Comparison of ENCODE assay signal across 24 cellular contexts in genomic region chr14:55508676-55509075, GRCh38.
"Had no signal": no experiment of that assay in that cellular context is flagged by ENCODE, and none has a peak within 500 bp of the region (broad histone marks: within the 10 kb centered on the region; RNA-seq: fewer than 3 reads in every experiment).

No MANE protein-coding gene starts in this region.

- H3K36me3 ChIP-seq: esophagus muscularis mucosa, gastrocnemius medialis, ovary, sigmoid colon, spleen, suprapubic skin, transverse colon, vagina had no signal

- H3K9me3 ChIP-seq: esophagus muscularis mucosa, gastrocnemius medialis, ovary, psoas muscle, sigmoid colon, suprapubic skin, transverse colon, vagina had no signal

- H3K9me3 Mint-ChIP-seq: natural killer cell had no signal

- FAIRE-seq: kidney had no signal

- H3K4me3 ChIP-seq: dorsolateral prefrontal cortex, esophagus muscularis mucosa, gastrocnemius medialis, lung, ovary, psoas muscle, sigmoid colon, spleen, suprapubic skin, transverse colon, vagina had no signal

- H3K4me3 Mint-ChIP-seq: memory B cell; natural killer cell; stimulated activated memory B cell treated with anti-CD40 and anti-IgM and Interleukin-4, amounts not matched to agents 10 μg/mL and 1 μg/mL and 100 μg/mL, for 72 hours; stimulated activated naive CD8-positive, alpha-beta T cell treated with anti-CD3 and anti-CD28 coated beads, Interleukin-15, Interleukin-2, amounts not matched to agents 100 ng/mL and 50 ng/mL, for 24 hours had no signal

- ATAC-seq: gastrocnemius medialis; left lobe of liver; natural killer cell; psoas muscle; right cardiac atrium; stimulated activated memory B cell treated with anti-CD40 and anti-IgM and Interleukin-4, amounts not matched to agents 10 μg/mL and 1 μg/mL and 100 μg/mL, for 72 hours had no signal

- H3K36me3 Mint-ChIP-seq: memory B cell; natural killer cell; stimulated activated memory B cell treated with anti-CD40 and anti-IgM and Interleukin-4, amounts not matched to agents 10 μg/mL and 1 μg/mL and 100 μg/mL, for 72 hours had no signal

- H3K27me3 Mint-ChIP-seq: stimulated activated memory B cell treated with anti-CD40 and anti-IgM and Interleukin-4, amounts not matched to agents 10 μg/mL and 1 μg/mL and 100 μg/mL, for 72 hours; stimulated activated naive CD8-positive, alpha-beta T cell treated with anti-CD3 and anti-CD28 coated beads, Interleukin-15, Interleukin-2, amounts not matched to agents 100 ng/mL and 50 ng/mL, for 24 hours had no signal

- H3K27me3 ChIP-seq: dorsolateral prefrontal cortex, esophagus muscularis mucosa, gastrocnemius medialis, ovary, sigmoid colon, spleen, suprapubic skin, transverse colon, vagina had no signal

- H3K4me1 Mint-ChIP-seq: memory B cell; natural killer cell; stimulated activated memory B cell treated with anti-CD40 and anti-IgM and Interleukin-4, amounts not matched to agents 10 μg/mL and 1 μg/mL and 100 μg/mL, for 72 hours had no signal

- DNase-seq: cerebellar nuclear complex; dorsolateral prefrontal cortex; effector CD4-positive, alpha-beta T cell; gastrocnemius medialis; head of caudate nucleus; kidney; natural killer cell; occipital lobe; ovary; posterior cingulate gyrus; psoas muscle; right cardiac atrium; sigmoid colon; spleen; stimulated activated CD4-positive, alpha-beta T cell treated with anti-CD3 and anti-CD28 coated beads, Interleukin-4, amount 100 ng/mL, for 4 hours; transverse colon had no signal

- H3K27ac Mint-ChIP-seq: memory B cell; natural killer cell; stimulated activated memory B cell treated with anti-CD40 and anti-IgM and Interleukin-4, amounts not matched to agents 10 μg/mL and 1 μg/mL and 100 μg/mL, for 72 hours; stimulated activated naive CD8-positive, alpha-beta T cell treated with anti-CD3 and anti-CD28 coated beads, Interleukin-15, Interleukin-2, amounts not matched to agents 100 ng/mL and 50 ng/mL, for 24 hours had no signal

- H3K4me1 ChIP-seq: esophagus muscularis mucosa, gastrocnemius medialis, psoas muscle, spleen, transverse colon, vagina had no signal
